26 cellular contexts compared by ENCODE assay signal in genomic region chr12:5498081-5498480, GRCh38.
A peak's percentile ranks its signal among the peaks of the same experiment; 100 is the strongest.
DNase-seq lines count a peak whose midpoint lies in the region; ATAC-seq, FAIRE-seq and TF ChIP-seq lines count a peak whose summit lies in the region.
"Had no signal": no experiment of that assay in that cellular context is flagged by ENCODE, and none has a peak within 500 bp of the region (broad histone marks: within the 10 kb centered on the region; RNA-seq: fewer than 3 reads in every experiment).

No MANE protein-coding gene starts in this region.

- TF ChIP-seq EP300 in HepG2 (IDR thresholded peaks at IDR 0.05; ENCODE audit: low read depth in 2 of 2, low read length in 2 of 2) (no peak), HepG2 (CRISPR knock-in tag; IDR thresholded peaks at IDR 0.05; ENCODE audit: borderline replicate concordance) (no peak), ovary (IDR thresholded peaks at IDR 0.05) (no peak)

- in situ Hi-C loops in HepG2 (cut with HindIII; ENCODE audit: extremely low pct_ligation_motif_present, low pct_unique_long_range_greater_than_20kb), result no loop called here
- in situ Hi-C loops in G401 (cut with HindIII; ENCODE audit: low sequenced_read_pairs), result no loop called here

- no peak overlapping the region for H3K4me3 Mint-ChIP-seq in HFFc6
- no peak overlapping the region for H3K4me3 Mint-ChIP-seq in CD14-positive monocyte
- H3K4me3 Mint-ChIP-seq: CD8-positive, alpha-beta T cell had no signal

- no peaks in the 10 kb centered on the region for H3K9me3 Mint-ChIP-seq in HFFc6
- no peaks in the 10 kb centered on the region for H3K9me3 Mint-ChIP-seq in CD14-positive monocyte
- H3K9me3 Mint-ChIP-seq: CD8-positive, alpha-beta T cell had no signal

- POLR2A ChIA-PET in HepG2 (lab: Yijun Ruan, JAX), result no interaction called here

- peak overlapping the region; percentile 29; the same call in 1 of the 2 replicates for H3K4me2 ChIP-seq in HepG2 (ENCODE audit: low read depth, low read length)
- H3K4me2 ChIP-seq: BLaER1, KMS-11 had no signal

- no peak overlapping the region for H2AFZ ChIP-seq in HepG2 (ENCODE audit: low read length)

- H3K4me3 ChIP-seq in colonic mucosa (no peak overlapping the region), HepG2 (replicated peaks in 1 of 3; ENCODE audit: insufficient read depth in 1 of 3, low read depth in 2 of 3, low read length in 3 of 3) (no peak overlapping the region), ovary (no peak overlapping the region)
- H3K4me3 ChIP-seq: BLaER1 had no signal

- peaks cover 3% of the 10 kb centered on the region; the same call in 1 of the 2 replicates for H3K27me3 Mint-ChIP-seq in HFFc6 (ENCODE audit: insufficient read depth)
- peaks cover 2 to 5% (median 3%) of the 10 kb centered on the region in 3 donors for H3K27me3 Mint-ChIP-seq in CD14-positive monocyte (ENCODE audit: low read depth in 3 of 3)

- 80% methylated on average over 3 of the region's 3 CpGs for WGBS in HepG2 (ENCODE audit: low lambda C conversion rate)
- WGBS in ovary, 3 donors, result 72 to 74% (median 73%) methylated on average over 3 of the region's 3 CpGs

- peaks cover 66% of the 10 kb centered on the region for H3K4me1 Mint-ChIP-seq in HFFc6 (ENCODE audit: low read depth)
- no peaks in the 10 kb centered on the region for H3K4me1 Mint-ChIP-seq in CD14-positive monocyte

- H3K27me3 ChIP-seq in colonic mucosa, result no peaks in the 10 kb centered on the region
- H3K27me3 ChIP-seq in HepG2 (ENCODE audit: control insufficient read depth in 1 of 2, insufficient read depth in 2 of 2, low read length in 2 of 2), result no peaks in the 10 kb centered on the region; a peak in 1 of 5 replicates
- H3K27me3 ChIP-seq in ovary, result no peaks in the 10 kb centered on the region
- H3K27me3 ChIP-seq: BLaER1 had no signal

- DNase-seq in A172 (ENCODE audit: low spot score), result peak; percentile 4
- no peak for DNase-seq in HFFc6
- no peak for DNase-seq in colonic mucosa
- DNase-seq in HepG2 (ENCODE audit: low spot score), result no peak
- DNase-seq in CD14-positive monocyte (ENCODE audit: low spot score), result no peak
- no peak for DNase-seq in ovary
- no peak for DNase-seq in G401 (ENCODE audit: low spot score)
- no peak for DNase-seq in D341Med (ENCODE audit: low spot score)
- DNase-seq: CD8-positive, alpha-beta T cell; DND-41; GOT3; NCI-H1417; NCI-H187; NCI-H2107; NCI-H510A; NCI-H748 treated with DMSO at 0.1 percent for 48 hours; NK-92 treated with Interleukin-12 subunit alpha and Interleukin-12 subunit beta, amount 100 ng/mL, for 24 hours; OCI-M1; SIG-M5 had no signal

- no peak for TF ChIP-seq RAD21 in HepG2 (CRISPR knock-in tag; IDR thresholded peaks at IDR 0.05)

- no peaks in the 10 kb centered on the region for H4K20me1 ChIP-seq in HepG2 (ENCODE audit: insufficient read depth, low read length)
- H4K20me1 ChIP-seq: BLaER1 had no signal

- H3K36me3 ChIP-seq in colonic mucosa (no peaks in the 10 kb centered on the region), HepG2 (replicated peaks in 1 of 2; ENCODE audit: control insufficient read depth in 1 of 2, insufficient read depth in 2 of 2, low read length in 2 of 2) (no peaks in the 10 kb centered on the region), ovary (no peaks in the 10 kb centered on the region)
- H3K36me3 ChIP-seq: BLaER1 had no signal

- CTCF ChIA-PET in HepG2 (lab: Yijun Ruan, JAX; ENCODE audit: low intra/inter-chr PET ratio, low total read pairs), result no interaction called here

- peaks cover 22% of the 10 kb centered on the region for H3K4me1 ChIP-seq in colonic mucosa
- H3K4me1 ChIP-seq in HepG2 (ENCODE audit: insufficient read depth, low read length), result peaks cover 17% of the 10 kb centered on the region
- H3K4me1 ChIP-seq in ovary (ENCODE audit: insufficient read depth), result peaks cover 25% of the 10 kb centered on the region
- H3K4me1 ChIP-seq: BLaER1 had no signal

- H3K27ac Mint-ChIP-seq in HFFc6, result peak overlapping the region; percentile 97
- H3K27ac Mint-ChIP-seq in CD14-positive monocyte, result no peak overlapping the region
- H3K27ac Mint-ChIP-seq: CD8-positive, alpha-beta T cell had no signal

- H3K9me3 ChIP-seq in colonic mucosa (no peaks in the 10 kb centered on the region), HepG2 (ENCODE audit: low read length) (no peaks in the 10 kb centered on the region), ovary (no peaks in the 10 kb centered on the region)
- H3K9me3 ChIP-seq: BLaER1 had no signal

- ATAC-seq in HepG2, result no peak
- ATAC-seq: CD8-positive, alpha-beta T cell; HCT116 had no signal

- H3K36me3 Mint-ChIP-seq in HFFc6 (ENCODE audit: low read depth) (peaks cover 5% of the 10 kb centered on the region), CD14-positive monocyte (no peaks in the 10 kb centered on the region)
- H3K36me3 Mint-ChIP-seq: CD8-positive, alpha-beta T cell had no signal

- intact Hi-C loops in colonic mucosa (cut with DNase I) (no loop called here), HepG2 (cut with micrococcal nuclease; ENCODE audit: unreplicated experiment) (no loop called here), CD14-positive monocyte (cut with micrococcal nuclease) (no loop called here), ovary (cut with DNase I) (no loop called here)

- TF ChIP-seq CTCF in HFFc6 (IDR thresholded peaks at IDR 0.05), result no peak
- TF ChIP-seq CTCF in colonic mucosa (IDR thresholded peaks at IDR 0.05), result no peak
- no peak for TF ChIP-seq CTCF in HepG2 (CRISPR knock-in tag; IDR thresholded peaks at IDR 0.05)
- TF ChIP-seq CTCF in CD14-positive monocyte (IDR thresholded peaks at IDR 0.05), result no peak
- TF ChIP-seq CTCF in ovary (IDR thresholded peaks at IDR 0.05), result no peak

- TF ChIP-seq POLR2A in HepG2 (IDR thresholded peaks at IDR 0.05; ENCODE audit: insufficient read depth in 1 of 2, low read depth in 2 of 2, low read length in 2 of 2) (no peak), ovary (IDR thresholded peaks at IDR 0.05) (no peak)

- no TSS peak for BruUV-seq in HepG2 (replicated peaks; lab: Mats Ljungman, UMichigan)

- FAIRE-seq in HepG2 (lab: Jason Lieb, UNC), result no peak
- FAIRE-seq: GM12891, GM18507 had no signal

- H3K9ac ChIP-seq in colonic mucosa (ENCODE audit: low read depth in 2 of 2, low read length in 2 of 2) (peak overlapping the region in 1 of 2 donors; percentile 65), HepG2 (ENCODE audit: insufficient read depth, low read depth, low read length) (no peak overlapping the region)
- H3K9ac ChIP-seq: BLaER1, KMS-11 had no signal

- H3K79me2 ChIP-seq in HepG2 (ENCODE audit: insufficient read depth, low read length), result no peaks in the 10 kb centered on the region

- H3K27ac ChIP-seq in colonic mucosa, result peak overlapping the region; percentile 87
- H3K27ac ChIP-seq in HepG2 (ENCODE audit: extremely low read length, insufficient read depth, low read length), result no peak overlapping the region
- no peak overlapping the region for H3K27ac ChIP-seq in ovary
- H3K27ac ChIP-seq: 22Rv1, BLaER1, KMS-11, RWPE1 had no signal

TF ChIP-seq in HepG2, 621 proteins besides CTCF, POLR2A, EP300 and RAD21:
- TF ChIP-seq ZNF235 (CRISPR knock-in tag; IDR thresholded peaks at IDR 0.05; ENCODE audit: borderline replicate concordance), result no peak
- peak; percentile 36 for TF ChIP-seq ZNF629 (CRISPR knock-in tag; conservative IDR thresholded peaks at IDR 0.05)
